17 cellular contexts compared by ENCODE assay signal in the genomic region with DNA sequence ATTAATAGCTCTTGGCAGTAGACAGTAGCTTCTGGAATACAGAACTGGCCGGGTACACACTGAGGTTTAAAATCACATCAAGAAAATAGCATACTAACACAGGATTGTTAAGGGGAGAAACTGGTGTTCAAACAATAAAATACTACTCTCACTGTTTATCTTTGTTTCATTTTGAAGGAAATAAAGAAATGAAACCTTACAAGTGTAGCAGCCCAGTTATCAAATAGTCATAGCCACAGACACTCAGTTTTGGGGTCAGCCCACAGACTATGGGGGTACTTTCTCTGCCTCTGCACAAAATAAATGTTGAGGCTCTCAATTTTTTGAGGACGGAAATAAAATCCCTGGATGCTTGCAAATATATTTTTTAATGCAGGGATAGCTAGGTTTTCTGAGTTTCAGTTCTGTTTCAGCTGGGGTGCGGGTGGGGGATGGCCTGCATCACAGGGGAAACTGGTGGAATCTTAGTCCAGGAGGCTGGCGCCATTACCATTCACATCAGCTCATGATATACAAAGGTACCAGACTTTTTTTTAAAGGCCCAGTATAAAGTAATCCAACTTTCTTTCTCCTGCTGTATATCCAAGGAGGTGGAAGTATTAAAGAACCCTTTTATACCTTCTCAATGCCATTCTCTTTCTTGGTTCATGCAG.
A peak's percentile ranks its signal among the peaks of the same experiment; 100 is the strongest.
DNase-seq lines count a peak whose midpoint lies in the region; ATAC-seq and TF ChIP-seq lines count a peak whose summit lies in the region.
"Had no signal": no experiment of that assay in that cellular context is flagged by ENCODE, and none has a peak within 500 bp of the region (broad histone marks: within the 10 kb centered on the region; RNA-seq: fewer than 3 reads in every experiment).

No MANE protein-coding gene starts in this region.

- H3K9me3 Mint-ChIP-seq in activated naive CD4-positive, alpha-beta T cell treated with anti-CD3 and anti-CD28 coated beads, Interleukin-2, amount 50 U/mL, for 72 hours = no peaks in the 10 kb centered on the region
- H3K9me3 Mint-ChIP-seq: activated naive CD4-positive, alpha-beta T cell treated with anti-CD3 and anti-CD28 coated beads, Interleukin-2, amount 10 ng/mL, durations not matched to agents 7 days and 5 days; GM23338 had no signal

- no peaks in the 10 kb centered on the region for H3K36me3 Mint-ChIP-seq in T-helper 17 cell (ENCODE audit: low read depth)
- H3K36me3 Mint-ChIP-seq in activated naive CD4-positive, alpha-beta T cell treated with anti-CD3 and anti-CD28 coated beads, Interleukin-2, amount 50 U/mL, for 72 hours = no peaks in the 10 kb centered on the region
- H3K36me3 Mint-ChIP-seq: activated naive CD4-positive, alpha-beta T cell treated with anti-CD3 and anti-CD28 coated beads, Interleukin-2, amount 10 ng/mL, durations not matched to agents 7 days and 5 days; immature natural killer cell had no signal

- peaks cover 45% of the 10 kb centered on the region for H3K4me1 Mint-ChIP-seq in T-helper 17 cell
- H3K4me1 Mint-ChIP-seq: GM23338 had no signal

- H3K36me3 ChIP-seq in tibial nerve (no peaks in the 10 kb centered on the region), H7 (replicated peaks; ENCODE audit: control insufficient read depth, insufficient read depth, low read length) (no peaks in the 10 kb centered on the region)

- no peak for ATAC-seq in T-helper 17 cell
- ATAC-seq in HG02623 (IDR thresholded peaks at IDR 0.05; ENCODE audit: unreplicated experiment) = no peak
- no peak for ATAC-seq in activated naive CD4-positive, alpha-beta T cell treated with anti-CD3 and anti-CD28 coated beads, Interleukin-2, amount 50 U/mL, for 72 hours
- ATAC-seq: A549, GM23338 had no signal

- no peaks in the 10 kb centered on the region for H3K27me3 ChIP-seq in tibial nerve
- no peaks in the 10 kb centered on the region for H3K27me3 ChIP-seq in H7 (ENCODE audit: control insufficient read depth, insufficient read depth, low read length)

- no peaks in the 10 kb centered on the region for H3K9me3 ChIP-seq in T-helper 17 cell (ENCODE audit: control insufficient read depth, low read length, poor library complexity, severe bottlenecking)
- no peaks in the 10 kb centered on the region for H3K9me3 ChIP-seq in tibial nerve
- H3K9me3 ChIP-seq: A549 had no signal

- WGBS in tibial nerve, 2 donors = 57 to 67% methylated on average over 4 of the region's 4 CpGs

- no peak overlapping the region for H3K4me3 Mint-ChIP-seq in T-helper 17 cell
- H3K4me3 Mint-ChIP-seq: activated naive CD4-positive, alpha-beta T cell treated with anti-CD3 and anti-CD28 coated beads, Interleukin-2, amount 10 ng/mL, durations not matched to agents 7 days and 5 days; GM23338; immature natural killer cell had no signal

- TF ChIP-seq EP300 in tibial nerve (IDR thresholded peaks at IDR 0.05) = no peak

- peaks cover 0 to 31% (median 6%) of the 10 kb centered on the region in 4 donors for H3K4me1 ChIP-seq in tibial nerve

- no peak for TF ChIP-seq POLR2A in tibial nerve (IDR thresholded peaks at IDR 0.05)

- no peaks in the 10 kb centered on the region for H3K27me3 Mint-ChIP-seq in T-helper 17 cell
- H3K27me3 Mint-ChIP-seq: activated naive CD4-positive, alpha-beta T cell treated with anti-CD3 and anti-CD28 coated beads, Interleukin-2, amount 10 ng/mL, durations not matched to agents 7 days and 5 days had no signal

- DNase-seq in NOMO-1 (lab: John Stamatoyannopoulos, UW; ENCODE audit: unreplicated experiment in 2 of 2) (peak; percentile 14 to 43), NOMO-1 treated with dmso at 0.1 percent for 144 hours (lab: John Stamatoyannopoulos, UW; ENCODE audit: unreplicated experiment) (no peak), T-helper 17 cell (no peak), medulla oblongata (ENCODE audit: extremely low spot score) (peak; percentile 25), tibial nerve (ENCODE audit: low spot score in 2 of 2) (no peak), H7 (no peak)
- DNase-seq in activated naive CD4-positive, alpha-beta T cell treated with anti-CD3 and anti-CD28 coated beads, Interleukin-2, amount 50 U/mL, for 72 hours (ENCODE audit: low spot score in 2 of 2) = no peak
- DNase-seq: activated naive CD4-positive, alpha-beta T cell treated with anti-CD3 and anti-CD28 coated beads, Interleukin-2, amount 10 ng/mL, durations not matched to agents 7 days and 5 days; COR-L47; immature natural killer cell; NCI-H187; NCI-H82; stimulated activated CD4-positive, alpha-beta T cell treated with anti-CD3 and anti-CD28 coated beads, Interleukin-2, amount 100 ng/mL, for 24 hours; stimulated activated CD8-positive, alpha-beta memory T cell treated with anti-CD3 and anti-CD28 coated beads, Interleukin-4, amount 100 ng/mL, for 48 hours had no signal

- TF ChIP-seq CTCF in tibial nerve (IDR thresholded peaks at IDR 0.05) = no peak

- H3K27ac ChIP-seq in tibial nerve = peak overlapping the region; percentile 54 to 84 (median 70)
- H3K27ac ChIP-seq: A549 had no signal

- H3K27ac Mint-ChIP-seq in T-helper 17 cell = peak overlapping the region; percentile 59
- no peak overlapping the region for H3K27ac Mint-ChIP-seq in activated naive CD4-positive, alpha-beta T cell treated with anti-CD3 and anti-CD28 coated beads, Interleukin-2, amount 50 U/mL, for 72 hours
- H3K27ac Mint-ChIP-seq: activated naive CD4-positive, alpha-beta T cell treated with anti-CD3 and anti-CD28 coated beads, Interleukin-2, amount 10 ng/mL, durations not matched to agents 7 days and 5 days; GM23338; immature natural killer cell had no signal

- no peak overlapping the region for H3K4me3 ChIP-seq in tibial nerve
- H3K4me3 ChIP-seq in H7 (ENCODE audit: insufficient read depth, low read depth, low read length) = no peak overlapping the region
- H3K4me3 ChIP-seq: A549, GM23338 had no signal

Comparison
In these comparisons a context has a peak if more than half of its experiments do, and no peak if none do; other contexts are left out.
1. DNase-seq: peak in NOMO-1 (2 of 2) and medulla oblongata (single experiment); none in NOMO-1 treated with dmso at 0.1 percent for 144 hours (single experiment), T-helper 17 cell (0 of 3), tibial nerve (0 of 2), H7 (single experiment) and activated naive CD4-positive, alpha-beta T cell treated with anti-CD3 and anti-CD28 coated beads, Interleukin-2, amount 50 U/mL, for 72 hours (0 of 2).